36 cellular contexts compared by ENCODE assay signal in the genomic region with DNA sequence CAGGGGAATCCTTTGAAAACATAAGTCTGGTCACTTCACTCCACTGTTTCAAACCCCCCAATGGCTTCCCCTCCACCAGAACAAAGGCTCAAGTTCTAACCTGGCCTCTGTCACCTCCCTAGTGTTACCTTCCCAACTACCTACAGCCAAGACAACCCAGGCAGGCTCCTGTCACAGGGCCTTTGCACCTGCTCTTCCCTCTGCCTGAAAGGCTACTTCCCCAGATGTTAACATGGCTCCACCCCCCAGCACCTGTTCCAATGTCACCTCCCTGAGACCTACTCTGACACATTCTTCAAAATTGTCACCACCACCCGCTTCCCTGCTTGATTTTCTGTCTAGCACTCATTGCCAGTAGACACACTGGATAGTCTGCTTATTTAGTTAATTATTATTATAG.
"Had no signal": no experiment of that assay in that cellular context is flagged by ENCODE, and none has a peak within 500 bp of the region (broad histone marks: within the 10 kb centered on the region; RNA-seq: fewer than 3 reads in every experiment).

No MANE protein-coding gene starts in this region.

- H3K9me3 ChIP-seq: ascending aorta had no signal

- H3K36me3 Mint-ChIP-seq: activated CD8-positive, alpha-beta memory T cell treated with anti-CD3 and anti-CD28 coated beads, Interleukin-2, amount 10 ng/mL, durations not matched to agents 7 days and 5 days; activated naive CD4-positive, alpha-beta T cell treated with anti-CD3 and anti-CD28 coated beads, Interleukin-2, amount 10 ng/mL, durations not matched to agents 7 days and 5 days; activated naive CD4-positive, alpha-beta T cell treated with anti-CD3 and anti-CD28 coated beads, Interleukin-2, amount 50 U/mL, for 24 hours; activated naive CD8-positive, alpha-beta T cell; activated naive CD8-positive, alpha-beta T cell treated with anti-CD3 and anti-CD28 coated beads, Interleukin-2, amount 10 ng/mL, durations not matched to agents 7 days and 5 days; brain had no signal

- H3K36me3 ChIP-seq: ascending aorta, cardiac muscle cell had no signal

- DNase-seq: activated B cell treated with CpG ODN at 0.5 μM for 24 hours; activated CD4-positive, alpha-beta memory T cell treated with anti-CD3 and anti-CD28 coated beads, Interleukin-2, amount 10 ng/mL, durations not matched to agents 7 days and 5 days; activated CD4-positive, alpha-beta T cell treated with anti-CD3 and anti-CD28 coated beads for 1 hour; activated CD4-positive, alpha-beta T cell treated with anti-CD3 and anti-CD28 coated beads for 36 hours; activated CD4-positive, alpha-beta T cell treated with anti-CD3 and anti-CD28 coated beads for 48 hours; activated CD4-positive, alpha-beta T cell treated with anti-CD3 and anti-CD28 coated beads, Interleukin-2, amount 10 ng/mL, durations not matched to agents 7 days and 5 days; activated CD4-positive, alpha-beta T cell treated with anti-CD3 and anti-CD28 coated beads, Interleukin-2, amount 50 U/mL, for 48 hours; activated CD8-positive, alpha-beta memory T cell treated with anti-CD3 and anti-CD28 coated beads for 24 hours; activated CD8-positive, alpha-beta memory T cell treated with anti-CD3 and anti-CD28 coated beads, Interleukin-2, amount 10 ng/mL, durations not matched to agents 7 days and 5 days; activated CD8-positive, alpha-beta memory T cell treated with anti-CD3 and anti-CD28 coated beads, Interleukin-2, amount 50 U/mL, for 48 hours; activated CD8-positive, alpha-beta T cell treated with anti-CD3 and anti-CD28 coated beads, Interleukin-2, amount 10 ng/mL, durations not matched to agents 7 days and 5 days; activated effector memory CD4-positive, alpha-beta T cell treated with Interleukin-2 at 50 U/mL for 16 hours; activated gamma-delta T cell; activated naive CD4-positive, alpha-beta T cell treated with anti-CD3 and anti-CD28 coated beads, Interleukin-2, amount 10 ng/mL, durations not matched to agents 7 days and 5 days; activated naive CD4-positive, alpha-beta T cell treated with Interleukin-2 at 50 U/mL for 16 hours; activated naive CD8-positive, alpha-beta T cell treated with anti-CD3 and anti-CD28 coated beads, Interleukin-2, amount 10 ng/mL, durations not matched to agents 7 days and 5 days; activated naive CD8-positive, alpha-beta T cell treated with anti-CD3 and anti-CD28 coated beads, Interleukin-2, amount 50 U/mL, for 24 hours; activated T-cell treated with anti-CD3 and anti-CD28 coated beads, Interleukin-2, amount 50 U/mL, for 24 hours; activated T-cell treated with anti-CD3 and anti-CD28 coated beads, Interleukin-2, amount 50 U/mL, for 48 hours; amygdala; anterior cingulate cortex; caudate nucleus; cerebellar nuclear complex; T-helper 1 cell; T-helper 2 cell; T-helper 9 cell had no signal

- ATAC-seq: activated CD4-positive, alpha-beta T cell treated with anti-CD3 and anti-CD28 coated beads for 36 hours; activated CD8-positive, alpha-beta memory T cell treated with anti-CD3 and anti-CD28 coated beads, Interleukin-2, amount 10 ng/mL, durations not matched to agents 7 days and 5 days; activated CD8-positive, alpha-beta T cell treated with anti-CD3 and anti-CD28 coated beads, Interleukin-2, amount 10 ng/mL, durations not matched to agents 7 days and 5 days; activated naive CD8-positive, alpha-beta T cell treated with anti-CD3 and anti-CD28 coated beads, Interleukin-2, amount 50 U/mL, for 24 hours had no signal

- H3K27me3 Mint-ChIP-seq: activated B cell treated with CpG ODN at 0.5 μM for 24 hours; activated CD4-positive, alpha-beta T cell treated with anti-CD3 and anti-CD28 coated beads, Interleukin-2, amount 10 ng/mL, durations not matched to agents 7 days and 5 days; activated naive CD4-positive, alpha-beta T cell treated with anti-CD3 and anti-CD28 coated beads, Interleukin-2, amount 50 U/mL, for 24 hours; activated naive CD8-positive, alpha-beta T cell treated with anti-CD3 and anti-CD28 coated beads, Interleukin-2, amount 10 ng/mL, durations not matched to agents 7 days and 5 days had no signal

- H3K4me3 Mint-ChIP-seq: activated B cell treated with CpG ODN at 0.5 μM for 24 hours; activated CD4-positive, alpha-beta memory T cell treated with anti-CD3 and anti-CD28 coated beads, Interleukin-2, amount 10 ng/mL, durations not matched to agents 7 days and 5 days; activated CD4-positive, alpha-beta T cell treated with anti-CD3 and anti-CD28 coated beads for 36 hours; activated CD4-positive, alpha-beta T cell treated with anti-CD3 and anti-CD28 coated beads, Interleukin-2, amount 10 ng/mL, durations not matched to agents 7 days and 5 days; activated CD8-positive, alpha-beta memory T cell treated with anti-CD3 and anti-CD28 coated beads, Interleukin-2, amount 10 ng/mL, durations not matched to agents 7 days and 5 days; activated CD8-positive, alpha-beta T cell treated with anti-CD3 and anti-CD28 coated beads, Interleukin-2, amount 10 ng/mL, durations not matched to agents 7 days and 5 days; activated naive CD4-positive, alpha-beta T cell treated with anti-CD3 and anti-CD28 coated beads, Interleukin-2, amount 10 ng/mL, durations not matched to agents 7 days and 5 days; activated naive CD4-positive, alpha-beta T cell treated with anti-CD3 and anti-CD28 coated beads, Interleukin-2, amount 50 U/mL, for 24 hours; activated naive CD8-positive, alpha-beta T cell; activated naive CD8-positive, alpha-beta T cell treated with anti-CD3 and anti-CD28 coated beads, Interleukin-2, amount 10 ng/mL, durations not matched to agents 7 days and 5 days; activated naive CD8-positive, alpha-beta T cell treated with anti-CD3 and anti-CD28 coated beads, Interleukin-2, amount 50 U/mL, for 24 hours; activated T-cell treated with anti-CD3 and anti-CD28 coated beads, Interleukin-2, amount 50 U/mL, for 24 hours; brain; central memory CD8-positive, alpha-beta T cell; T-helper 1 cell treated with Interleukin-12 subunit alpha and Interleukin-12 subunit beta and Interleukin-4 antibody, amounts not matched to agents 30 μg/mL and 1 μg/mL, for 36 hours; T-helper 2 cell treated with Interferon-gamma antibody and Interleukin-4, amounts not matched to agents 5 μg/mL and 100 μg/mL, for 36 hours had no signal

- H3K4me3 ChIP-seq: ascending aorta, cardiac muscle cell had no signal

- H3K27ac Mint-ChIP-seq: activated B cell treated with CpG ODN at 0.5 μM for 24 hours; activated CD4-positive, alpha-beta memory T cell treated with anti-CD3 and anti-CD28 coated beads, Interleukin-2, amount 10 ng/mL, durations not matched to agents 7 days and 5 days; activated CD4-positive, alpha-beta T cell treated with anti-CD3 and anti-CD28 coated beads for 36 hours; activated CD4-positive, alpha-beta T cell treated with anti-CD3 and anti-CD28 coated beads, Interleukin-2, amount 10 ng/mL, durations not matched to agents 7 days and 5 days; activated CD8-positive, alpha-beta memory T cell treated with anti-CD3 and anti-CD28 coated beads, Interleukin-2, amount 10 ng/mL, durations not matched to agents 7 days and 5 days; activated CD8-positive, alpha-beta T cell treated with anti-CD3 and anti-CD28 coated beads, Interleukin-2, amount 10 ng/mL, durations not matched to agents 7 days and 5 days; activated naive CD4-positive, alpha-beta T cell treated with anti-CD3 and anti-CD28 coated beads, Interleukin-2, amount 10 ng/mL, durations not matched to agents 7 days and 5 days; activated naive CD4-positive, alpha-beta T cell treated with anti-CD3 and anti-CD28 coated beads, Interleukin-2, amount 50 U/mL, for 24 hours; activated naive CD8-positive, alpha-beta T cell; activated naive CD8-positive, alpha-beta T cell treated with anti-CD3 and anti-CD28 coated beads, Interleukin-2, amount 10 ng/mL, durations not matched to agents 7 days and 5 days; activated naive CD8-positive, alpha-beta T cell treated with anti-CD3 and anti-CD28 coated beads, Interleukin-2, amount 50 U/mL, for 24 hours; activated T-cell treated with anti-CD3 and anti-CD28 coated beads, Interleukin-2, amount 50 U/mL, for 24 hours; activated T-helper 2 cell treated with anti-CD3 and anti-CD28 coated beads, Interferon-gamma antibody, Interleukin-2, Interleukin-4, amounts not matched to agents 10 μg/mL and 5 μg/mL and 100 μg/mL, durations not matched to agents 14 hours and 24 hours and 36 hours; T-helper 1 cell treated with Interleukin-12 subunit alpha and Interleukin-12 subunit beta and Interleukin-4 antibody, amounts not matched to agents 30 μg/mL and 1 μg/mL, for 36 hours; T-helper 2 cell treated with Interferon-gamma antibody and Interleukin-4, amounts not matched to agents 5 μg/mL and 100 μg/mL, for 36 hours had no signal

- H3K4me1 ChIP-seq: ascending aorta had no signal

- H3K4me1 Mint-ChIP-seq: activated B cell treated with CpG ODN at 0.5 μM for 24 hours; activated CD4-positive, alpha-beta memory T cell treated with anti-CD3 and anti-CD28 coated beads, Interleukin-2, amount 10 ng/mL, durations not matched to agents 7 days and 5 days; activated CD4-positive, alpha-beta T cell treated with anti-CD3 and anti-CD28 coated beads for 36 hours; activated CD4-positive, alpha-beta T cell treated with anti-CD3 and anti-CD28 coated beads, Interleukin-2, amount 10 ng/mL, durations not matched to agents 7 days and 5 days; activated CD8-positive, alpha-beta memory T cell treated with anti-CD3 and anti-CD28 coated beads, Interleukin-2, amount 10 ng/mL, durations not matched to agents 7 days and 5 days; activated naive CD4-positive, alpha-beta T cell treated with anti-CD3 and anti-CD28 coated beads, Interleukin-2, amount 10 ng/mL, durations not matched to agents 7 days and 5 days; activated naive CD4-positive, alpha-beta T cell treated with anti-CD3 and anti-CD28 coated beads, Interleukin-2, amount 50 U/mL, for 24 hours; activated naive CD8-positive, alpha-beta T cell treated with anti-CD3 and anti-CD28 coated beads, Interleukin-2, amount 10 ng/mL, durations not matched to agents 7 days and 5 days; activated naive CD8-positive, alpha-beta T cell treated with anti-CD3 and anti-CD28 coated beads, Interleukin-2, amount 50 U/mL, for 24 hours; central memory CD8-positive, alpha-beta T cell had no signal

- H3K27ac ChIP-seq: ascending aorta, cardiac muscle cell, VCaP had no signal

- H3K9me3 Mint-ChIP-seq: activated B cell treated with CpG ODN at 0.5 μM for 24 hours; activated CD4-positive, alpha-beta memory T cell treated with anti-CD3 and anti-CD28 coated beads, Interleukin-2, amount 10 ng/mL, durations not matched to agents 7 days and 5 days; activated CD4-positive, alpha-beta T cell treated with anti-CD3 and anti-CD28 coated beads, Interleukin-2, amount 10 ng/mL, durations not matched to agents 7 days and 5 days; activated naive CD4-positive, alpha-beta T cell treated with anti-CD3 and anti-CD28 coated beads, Interleukin-2, amount 10 ng/mL, durations not matched to agents 7 days and 5 days; activated naive CD4-positive, alpha-beta T cell treated with anti-CD3 and anti-CD28 coated beads, Interleukin-2, amount 50 U/mL, for 24 hours; activated naive CD8-positive, alpha-beta T cell treated with anti-CD3 and anti-CD28 coated beads, Interleukin-2, amount 10 ng/mL, durations not matched to agents 7 days and 5 days; activated naive CD8-positive, alpha-beta T cell treated with anti-CD3 and anti-CD28 coated beads, Interleukin-2, amount 50 U/mL, for 24 hours; activated T-cell treated with anti-CD3 and anti-CD28 coated beads, Interleukin-2, amount 50 U/mL, for 24 hours; activated T-helper 2 cell treated with anti-CD3 and anti-CD28 coated beads, Interferon-gamma antibody, Interleukin-2, Interleukin-4, amounts not matched to agents 10 μg/mL and 5 μg/mL and 100 μg/mL, durations not matched to agents 14 hours and 24 hours and 36 hours; central memory CD8-positive, alpha-beta T cell; T-helper 1 cell treated with Interleukin-12 subunit alpha and Interleukin-12 subunit beta and Interleukin-4 antibody, amounts not matched to agents 30 μg/mL and 1 μg/mL, for 36 hours; T-helper 2 cell treated with Interferon-gamma antibody and Interleukin-4, amounts not matched to agents 5 μg/mL and 100 μg/mL, for 36 hours had no signal
